24 cellular contexts compared by ENCODE assay signal in genomic region chr3:181722156-181722555, GRCh38. TPM values are rescaled to one million over a fixed set of nuclear protein-coding genes. Genes with fewer than 3 reads are reported as not detected.
DNase-seq lines count a peak whose midpoint lies in the region; FAIRE-seq and TF ChIP-seq lines count a peak whose summit lies in the region.
"Had no signal": no experiment of that assay in that cellular context is flagged by ENCODE, and none has a peak within 500 bp of the region (broad histone marks: within the 10 kb centered on the region; RNA-seq: fewer than 3 reads in every experiment).

No MANE protein-coding gene starts in this region.

- no peaks in the 10 kb centered on the region for H4K20me1 ChIP-seq in H1 (replicated peaks in 1 of 2; ENCODE audit: control insufficient read depth in 1 of 2, insufficient read depth in 2 of 2, low read length in 2 of 2)

- peaks cover 15 to 45% (median 26%) of the 10 kb centered on the region in 4 experiments for H3K4me1 ChIP-seq in H1 (replicated peaks in 1 of 4; ENCODE audit: control insufficient read depth in 3 of 4, insufficient read depth in 4 of 4, low read length in 3 of 4)

- no peak overlapping the region for H3K23ac ChIP-seq in H1 (ENCODE audit: insufficient read length)

- no peak overlapping the region for H2BK120ac ChIP-seq in H1 (replicated peaks; ENCODE audit: low read depth, low read length)

- DNase-seq in NCI-H1436 (lab: John Stamatoyannopoulos, UW) (peak; percentile 46), NCI-H1436 treated with DMSO at 0.1 percent for 48 hours (lab: John Stamatoyannopoulos, UW) (no peak), NCI-H345 treated with DMSO at 0.1 percent for 48 hours (lab: John Stamatoyannopoulos, UW; ENCODE audit: unreplicated experiment) (peak; percentile 62), H1 (ENCODE audit: low read depth in 1 of 2, low spot score in 2 of 2) (peak in 1 of 2 experiments; percentile 54), putamen (ENCODE audit: low spot score) (peak; percentile 82), coronary artery (ENCODE audit: low spot score) (no peak), SKM-1 (lab: John Stamatoyannopoulos, UW; ENCODE audit: unreplicated experiment) (no peak)
- no peak for DNase-seq in activated T-cell treated with anti-CD3 and anti-CD28 coated beads, Interleukin-2, amount 50 U/mL, for 24 hours
- DNase-seq: activated CD4-positive, alpha-beta T cell treated with anti-CD3 and anti-CD28 coated beads for 48 hours; Calu3; dermis blood vessel endothelial cell; foreskin melanocyte; HFFc6; NCI-H1694 treated with DMSO at 0.1 percent for 48 hours; NCI-H524 treated with DMSO at 0.1 percent for 48 hours; ovary; SJCRH30; stimulated activated CD4-positive, alpha-beta T cell treated with anti-CD3 and anti-CD28 coated beads, Interleukin-15, amount 100 ng/mL, for 24 hours had no signal

- peaks cover 3% of the 10 kb centered on the region for H3K79me1 ChIP-seq in H1 (ENCODE audit: low read depth, low read length)

- no peaks in the 10 kb centered on the region for H3K9me3 ChIP-seq in H1 (ENCODE audit: insufficient read depth in 2 of 2, low read depth in 1 of 2, low read length in 1 of 2)
- H3K9me3 ChIP-seq: A549, ovary, SJCRH30 had no signal

- H3K4me2 ChIP-seq in H1 (ENCODE audit: insufficient read depth in 1 of 2, low read depth in 2 of 2, low read length in 2 of 2), result peak overlapping the region; percentile 94 to 100
- H3K4me2 ChIP-seq: A549 had no signal

- no peak overlapping the region for H2BK20ac ChIP-seq in H1 (ENCODE audit: low read length)

- no peak for TF ChIP-seq POLR2A in H1 (IDR thresholded peaks at IDR 0.05; ENCODE audit: control extremely low read depth in 1 of 2, low read depth in 2 of 2, low read length in 2 of 2)

- no peak overlapping the region for H3K18ac ChIP-seq in H1 (ENCODE audit: extremely low read depth, low read length)

- TF ChIP-seq CTCF in H1 (IDR thresholded peaks at IDR 0.05; ENCODE audit: control extremely low read depth in 1 of 3, insufficient read depth in 1 of 3, low read depth in 1 of 3, low read length in 3 of 3) (no peak), coronary artery (IDR thresholded peaks at IDR 0.05) (no peak)

- POLR2A ChIA-PET in H1 (lab: Charles Lee; ENCODE audit: partially characterized antibody), result interaction anchor here (0.8 to 2.9 kb wide), 6 partner anchors 8 to 165 kb away, joined by 3 to 19 read pairs (median 4); no protein-coding TSS in a partner anchor

- peaks cover 19% of the 10 kb centered on the region for H3K9me3 Mint-ChIP-seq in activated T-cell treated with anti-CD3 and anti-CD28 coated beads, Interleukin-2, amount 50 U/mL, for 24 hours
- H3K9me3 Mint-ChIP-seq: HFFc6 had no signal

- CTCF ChIA-PET in H1 (lab: Charles Lee; ENCODE audit: partially characterized antibody), result interaction anchor here (0.5 to 3.2 kb wide), 6 partner anchors 20 to 563 kb away, joined by 3 to 25 read pairs (median 3); no protein-coding TSS in a partner anchor

- no peak overlapping the region for H3K4ac ChIP-seq in H1 (replicated peaks; ENCODE audit: insufficient read length, low read depth, low read length)

- H3K27ac ChIP-seq in H1 (ENCODE audit: low read depth, low read length), result no peak overlapping the region
- no peak overlapping the region for H3K27ac ChIP-seq in coronary artery
- H3K27ac ChIP-seq: A549, epithelial cell of prostate, ovary, SJCRH30 had no signal

- peaks cover 15% of the 10 kb centered on the region for H3K23me2 ChIP-seq in H1 (ENCODE audit: low read depth, low read length)

- H3K4me3 Mint-ChIP-seq in activated T-cell treated with anti-CD3 and anti-CD28 coated beads, Interleukin-2, amount 50 U/mL, for 24 hours, result no peak overlapping the region
- H3K4me3 Mint-ChIP-seq: HFFc6; T-helper 1 cell treated with Interleukin-12 subunit alpha and Interleukin-12 subunit beta and Interleukin-4 antibody, amounts not matched to agents 30 μg/mL and 1 μg/mL, for 36 hours had no signal

- no peak overlapping the region; the same call in 1 of the 2 replicates for H2AK5ac ChIP-seq in H1 (ENCODE audit: low read depth, low read length)

- H3K27me3 ChIP-seq in H1 (replicated peaks in 1 of 4; ENCODE audit: control insufficient read depth in 3 of 4, extremely low read depth in 1 of 4, insufficient read depth in 3 of 4, low read length in 3 of 4), result peaks cover 6 to 22% (median 15%) of the 10 kb centered on the region in 4 experiments; a peak in 6 of 7 replicates
- H3K27me3 ChIP-seq: SJCRH30 had no signal

- H3K79me2 ChIP-seq in H1 (ENCODE audit: control insufficient read depth in 1 of 2, insufficient read depth in 2 of 2, low read length in 2 of 2), result peaks cover 0 to 47% of the 10 kb centered on the region in 2 experiments; a peak in 3 of 4 replicates

- no peak overlapping the region for H4K8ac ChIP-seq in H1 (ENCODE audit: extremely low read depth, insufficient read depth, low read length)

- FAIRE-seq in H1 (lab: Jason Lieb, UNC), result peak; percentile 32
- FAIRE-seq: A549, GM18507 had no signal

- peaks cover 0 to 25% (median 2%) of the 10 kb centered on the region in 4 experiments; a peak in 3 of 8 replicates for H3K36me3 ChIP-seq in H1 (ENCODE audit: control insufficient read depth in 2 of 4, insufficient read depth in 4 of 4, low read length in 3 of 4)
- H3K36me3 ChIP-seq: ovary, SJCRH30 had no signal

- no peak overlapping the region for H3K14ac ChIP-seq in H1 (ENCODE audit: insufficient read length)

- no peak overlapping the region for H3K56ac ChIP-seq in H1 (replicated peaks; ENCODE audit: insufficient read length, low read depth, low read length)

- H3K4me3 ChIP-seq in H1 (ENCODE audit: extremely low read depth in 1 of 4, insufficient read depth in 2 of 4, low read depth in 3 of 4, low read length in 4 of 4), result peak overlapping the region in 2 of 4 experiments; percentile 1 to 73; a peak in 1 of 8 replicates
- H3K4me3 ChIP-seq in coronary artery, result no peak overlapping the region
- H3K4me3 ChIP-seq: A549, ovary, SJCRH30 had no signal

- no peak overlapping the region for H2BK15ac ChIP-seq in H1 (ENCODE audit: low read length)

- TF ChIP-seq EP300 in H1 (IDR thresholded peaks at IDR 0.05; ENCODE audit: borderline replicate concordance in 1 of 2, low read depth in 2 of 2, low read length in 2 of 2), result peak in 1 of 2 experiments; percentile 60; a peak in 1 of 3 replicates

- H3K9ac ChIP-seq in H1 (replicated peaks in 1 of 4; ENCODE audit: extremely low read depth in 1 of 4, low read depth in 3 of 4, low read length in 3 of 4), result no peak overlapping the region

- H3K4me1 Mint-ChIP-seq in activated T-cell treated with anti-CD3 and anti-CD28 coated beads, Interleukin-2, amount 50 U/mL, for 24 hours (ENCODE audit: low read depth), result peaks cover 11% of the 10 kb centered on the region

- H3K27me3 Mint-ChIP-seq in activated T-cell treated with anti-CD3 and anti-CD28 coated beads, Interleukin-2, amount 50 U/mL, for 24 hours, result peaks cover 99% of the 10 kb centered on the region

- no peak overlapping the region for H2BK12ac ChIP-seq in H1 (ENCODE audit: low read depth, low read length)

- WGBS in H1 (ENCODE audit: extremely low coverage in 1 of 2, insufficient coverage in 1 of 2, insufficient read length in 1 of 2, insufficient replicate concordance in 2 of 2, low coverage in 1 of 2, low lambda C conversion rate in 2 of 2, missing lambda C conversion rate in 1 of 2), 2 experiments, result 23% methylated on average over 4 of the region's 4 CpGs; no CpG with 5 or more reads in 1 of the 2 experiments

- no peak overlapping the region for H2BK5ac ChIP-seq in H1 (ENCODE audit: low read depth, low read length)

- H3K36me3 Mint-ChIP-seq in activated T-cell treated with anti-CD3 and anti-CD28 coated beads, Interleukin-2, amount 50 U/mL, for 24 hours (ENCODE audit: low read depth), result peaks cover 9% of the 10 kb centered on the region

- 0 out of 4 replicates have a peak, but pooled peaks of 1 of the 2 experiments have one; percentile 1 for TF ChIP-seq RAD21 in H1 (IDR thresholded peaks at IDR 0.05 in 1 of 2, conservative IDR thresholded peaks at IDR 0.05 in 1 of 2; ENCODE audit: low read depth in 2 of 2, low read length in 2 of 2)

- no peak overlapping the region for H2AFZ ChIP-seq in H1 (ENCODE audit: low read length)

- no peak overlapping the region for H4K5ac ChIP-seq in H1 (ENCODE audit: insufficient read length, low read depth, low read length)

- no peak overlapping the region for H4K91ac ChIP-seq in H1 (replicated peaks; ENCODE audit: insufficient read length, low read length)

- no peak overlapping the region for H3K27ac Mint-ChIP-seq in activated T-cell treated with anti-CD3 and anti-CD28 coated beads, Interleukin-2, amount 50 U/mL, for 24 hours
- H3K27ac Mint-ChIP-seq: HFFc6; T-helper 1 cell treated with Interleukin-12 subunit alpha and Interleukin-12 subunit beta and Interleukin-4 antibody, amounts not matched to agents 30 μg/mL and 1 μg/mL, for 36 hours had no signal

TF ChIP-seq in H1, 55 proteins besides CTCF, POLR2A, EP300 and RAD21 (continues in another document):
- TF ChIP-seq SIN3A (conservative IDR thresholded peaks at IDR 0.05 in 1 of 2, IDR thresholded peaks at IDR 0.05 in 1 of 2; ENCODE audit: low read depth in 1 of 2, low read length in 2 of 2) (peak; percentile 66 to 81; a peak in 1 of 4 replicates), ATF2 (IDR thresholded peaks at IDR 0.05; ENCODE audit: low read length) (0 out of 2 replicates have a peak, but pooled peaks have one; percentile 33), SIRT6 (IDR thresholded peaks at IDR 0.05; ENCODE audit: low read length) (no peak), POLR2AphosphoS5 (IDR thresholded peaks at IDR 0.05; ENCODE audit: low read depth, low read length) (peak; percentile 25; the same call in 1 of the 2 replicates), KDM5A (IDR thresholded peaks at IDR 0.05; ENCODE audit: low read length) (no peak), SUZ12 (IDR thresholded peaks at IDR 0.05; ENCODE audit: low read length) (no peak)

RNA-seq across cellular contexts. Expression of gene SOX2, which starts 10.4 kb away (rescaled TPM):
- 247 and 260 TPM in 2 replicates for total RNA-seq in H1 (2021; fragmentation: NEBNext Ultra II Directional; extraction: Animal tissue kit (Norgen Biotek cat#: 25700))
- 149 and 170 TPM in 2 replicates for polyA plus RNA-seq in H1 (2011; rRNA removed)
- 181 TPM for polyA plus RNA-seq in H1 (2011; cell fraction: cytosol; rRNA removed)
- 120 TPM for polyA plus RNA-seq in H1 (2011; cell fraction: nucleus; rRNA removed)
- 130 to 186 TPM (median 157 TPM) in 4 replicates for polyA plus RNA-seq in H1 (2012, experiment 1 of 2)
- 64.0 TPM for polyA plus RNA-seq in H1 (2012, experiment 2 of 2)
- 171 TPM for polyA plus RNA-seq in H1 (2013, experiment 1 of 2)
- polyA plus RNA-seq in H1 (2013, experiment 2 of 2), result 169 TPM
- 34.6 and 35.5 TPM in 2 replicates for polyA minus RNA-seq in H1 (2011; rRNA and poly(A)+ RNA removed)
- 101 TPM for polyA minus RNA-seq in H1 (2011; cell fraction: cytosol; rRNA and poly(A)+ RNA removed)
- 83.5 TPM for polyA minus RNA-seq in H1 (2011; cell fraction: nucleus; rRNA and poly(A)+ RNA removed)
- total RNA-seq: dermis blood vessel endothelial cell, HFFc6, kidney epithelial cell had no signal
- polyA plus RNA-seq: BJ had no signal

Comparison
In these comparisons a context has a peak if more than half of its experiments do, and no peak if none do; other contexts are left out.
1. DNase-seq: peak in NCI-H1436 (single experiment), NCI-H345 treated with DMSO at 0.1 percent for 48 hours (single experiment) and putamen (single experiment); none in NCI-H1436 treated with DMSO at 0.1 percent for 48 hours (single experiment), coronary artery (single experiment), activated T-cell treated with anti-CD3 and anti-CD28 coated beads, Interleukin-2, amount 50 U/mL, for 24 hours (single experiment) and SKM-1 (single experiment).